13 cellular contexts compared by ENCODE assay signal in genomic region chr7:132933076-132933466, GRCh38.
DNase-seq lines count a peak whose midpoint lies in the region; ATAC-seq lines count a peak whose summit lies in the region.
"Had no signal": no experiment of that assay in that cellular context is flagged by ENCODE, and none has a peak within 500 bp of the region (broad histone marks: within the 10 kb centered on the region; RNA-seq: fewer than 3 reads in every experiment).

No MANE protein-coding gene starts in this region.

- DNase-seq in Daoy (ENCODE audit: low read depth), result peak; percentile 48
- DNase-seq in myocyte (ENCODE audit: low read depth), result peak; percentile 33
- DNase-seq in COLO668 (lab: John Stamatoyannopoulos, UW; ENCODE audit: unreplicated experiment), result no peak
- DNase-seq in iPS-NIHi11 (ENCODE audit: low spot score), result no peak
- DNase-seq: activated CD4-positive, alpha-beta T cell treated with anti-CD3 and anti-CD28 coated beads, Interleukin-2, amount 10 ng/mL, durations not matched to agents 7 days and 5 days; naive thymus-derived CD4-positive, alpha-beta T cell; NCI-H1417 treated with DMSO at 0.1 percent for 48 hours; PC-3; stimulated activated CD4-positive, alpha-beta T cell treated with anti-CD3 and anti-CD28 coated beads, Interleukin-4, amount 100 ng/mL, for 24 hours had no signal

- H3K27ac Mint-ChIP-seq in activated T-helper 17 cell treated with anti-CD3 and anti-CD28 coated beads, Interleukin-2, amount 50 U/mL, for 72 hours, result peak overlapping the region; percentile 53
- H3K27ac Mint-ChIP-seq: activated CD4-positive, alpha-beta T cell treated with anti-CD3 and anti-CD28 coated beads, Interleukin-2, amount 10 ng/mL, durations not matched to agents 7 days and 5 days; naive thymus-derived CD4-positive, alpha-beta T cell had no signal

- H3K9me3 Mint-ChIP-seq in activated T-helper 17 cell treated with anti-CD3 and anti-CD28 coated beads, Interleukin-2, amount 50 U/mL, for 72 hours, result no peaks in the 10 kb centered on the region
- H3K9me3 Mint-ChIP-seq: activated CD4-positive, alpha-beta T cell treated with anti-CD3 and anti-CD28 coated beads, Interleukin-2, amount 10 ng/mL, durations not matched to agents 7 days and 5 days; central memory CD8-positive, alpha-beta T cell had no signal

- no peaks in the 10 kb centered on the region for H3K27me3 Mint-ChIP-seq in activated T-helper 17 cell treated with anti-CD3 and anti-CD28 coated beads, Interleukin-2, amount 50 U/mL, for 72 hours
- H3K27me3 Mint-ChIP-seq: activated CD4-positive, alpha-beta T cell treated with anti-CD3 and anti-CD28 coated beads, Interleukin-2, amount 10 ng/mL, durations not matched to agents 7 days and 5 days; central memory CD8-positive, alpha-beta T cell; naive thymus-derived CD4-positive, alpha-beta T cell had no signal

- H3K36me3 Mint-ChIP-seq in activated T-helper 17 cell treated with anti-CD3 and anti-CD28 coated beads, Interleukin-2, amount 50 U/mL, for 72 hours (ENCODE audit: low read depth), result peaks cover 18% of the 10 kb centered on the region

- peak overlapping the region; percentile 19 for H3K4me3 Mint-ChIP-seq in activated T-helper 17 cell treated with anti-CD3 and anti-CD28 coated beads, Interleukin-2, amount 50 U/mL, for 72 hours
- H3K4me3 Mint-ChIP-seq: activated CD4-positive, alpha-beta T cell treated with anti-CD3 and anti-CD28 coated beads, Interleukin-2, amount 10 ng/mL, durations not matched to agents 7 days and 5 days; central memory CD8-positive, alpha-beta T cell; naive thymus-derived CD4-positive, alpha-beta T cell had no signal

- H3K4me1 Mint-ChIP-seq in activated T-helper 17 cell treated with anti-CD3 and anti-CD28 coated beads, Interleukin-2, amount 50 U/mL, for 72 hours, result no peaks in the 10 kb centered on the region
- H3K4me1 Mint-ChIP-seq: activated CD4-positive, alpha-beta T cell treated with anti-CD3 and anti-CD28 coated beads, Interleukin-2, amount 10 ng/mL, durations not matched to agents 7 days and 5 days had no signal

- ATAC-seq in GM19351 (IDR thresholded peaks at IDR 0.05; ENCODE audit: unreplicated experiment) (peak; percentile 69), GM19455 (IDR thresholded peaks at IDR 0.05; ENCODE audit: unreplicated experiment) (no peak)
- peak; percentile 85 for ATAC-seq in activated T-helper 17 cell treated with anti-CD3 and anti-CD28 coated beads, Interleukin-2, amount 50 U/mL, for 72 hours (replicated peaks)
- ATAC-seq: naive thymus-derived CD4-positive, alpha-beta T cell; PC-3 had no signal

Comparison
In these comparisons a context has a peak if more than half of its experiments do, and no peak if none do; other contexts are left out.
1. DNase-seq: peak in Daoy (single experiment) and myocyte (single experiment); none in COLO668 (single experiment) and iPS-NIHi11 (single experiment).